ENCODE assay signal across 1 cellular context in the genomic region with DNA sequence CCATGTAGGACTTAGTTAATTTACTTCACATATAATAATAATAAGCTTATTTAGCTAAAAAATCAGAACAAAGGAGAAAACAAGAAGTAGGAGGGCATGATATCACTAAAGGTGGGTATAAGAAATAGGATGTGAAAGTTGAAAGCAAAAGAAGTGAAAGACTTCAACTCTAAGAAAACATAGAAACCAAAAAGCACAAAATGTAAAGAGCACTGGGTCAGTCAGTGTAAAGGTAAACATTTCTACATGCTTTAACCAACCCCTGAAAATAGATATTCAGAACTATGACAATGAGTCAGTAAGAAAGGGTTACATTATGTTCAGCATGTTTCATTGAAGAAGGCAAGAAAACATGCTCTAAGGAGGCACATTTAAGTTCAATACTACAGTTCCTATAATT.
TF ChIP-seq lines count a peak whose summit lies in the region.

No MANE protein-coding gene starts in this region.

TF ChIP-seq in GM12878, 131 proteins besides CTCF, POLR2A, EP300 and RAD21 (continued from another document):
- TF ChIP-seq HDAC6 (IDR thresholded peaks at IDR 0.05; ENCODE audit: unreplicated experiment) (no peak), ZNF24 (IDR thresholded peaks at IDR 0.05) (peak; percentile 52; the same call in 1 of the 2 replicates), ATF7 (IDR thresholded peaks at IDR 0.05; ENCODE audit: low read depth) (peak; percentile 82), NFIC (IDR thresholded peaks at IDR 0.05; ENCODE audit: low read depth, low read length) (peak; percentile 70), POLR2AphosphoS5 (IDR thresholded peaks at IDR 0.05; ENCODE audit: low read length) (no peak), CREM (IDR thresholded peaks at IDR 0.05; ENCODE audit: low read depth) (peak; percentile 27; the same call in 1 of the 2 replicates), ZNF217 (IDR thresholded peaks at IDR 0.05) (peak; percentile 66; the same call in 1 of the 2 replicates), DPF2 (IDR thresholded peaks at IDR 0.05) (peak; percentile 72; the same call in 1 of the 2 replicates), SMAD5 (IDR thresholded peaks at IDR 0.05; ENCODE audit: low read depth) (no peak), NR2C1 (IDR thresholded peaks at IDR 0.05) (no peak), ZZZ3 (IDR thresholded peaks at IDR 0.05; ENCODE audit: control insufficient read depth, insufficient read length, low read depth) (no peak), BMI1 (IDR thresholded peaks at IDR 0.05; ENCODE audit: borderline replicate concordance) (peak; percentile 13; the same call in 1 of the 2 replicates), CREB1 (IDR thresholded peaks at IDR 0.05; ENCODE audit: low read depth) (no peak), MYC (IDR thresholded peaks at IDR 0.05; ENCODE audit: insufficient read depth, insufficient read length, insufficient replicate concordance, low read length, severe bottlenecking) (no peak), FOS (IDR thresholded peaks at IDR 0.05; ENCODE audit: borderline replicate concordance, extremely low read depth, insufficient read length) (no peak), SPI1 (IDR thresholded peaks at IDR 0.05; ENCODE audit: borderline replicate concordance, insufficient read depth, low read depth, low read length) (peak; percentile 78), CBFB (IDR thresholded peaks at IDR 0.05; ENCODE audit: low read depth) (no peak), MEF2B (IDR thresholded peaks at IDR 0.05; ENCODE audit: partially characterized antibody, poor library complexity, severe bottlenecking) (peak; percentile 74), MYB (IDR thresholded peaks at IDR 0.05; ENCODE audit: borderline replicate concordance, low read depth, low read length) (no peak), NBN (IDR thresholded peaks at IDR 0.05) (0 out of 2 replicates have a peak, but pooled peaks have one; percentile 37), SUZ12 (IDR thresholded peaks at IDR 0.05; ENCODE audit: unreplicated experiment) (no peak), RUNX3 (IDR thresholded peaks at IDR 0.05; ENCODE audit: low read length) (peak; percentile 41), KAT2A (conservative IDR thresholded peaks at IDR 0.05; ENCODE audit: control insufficient read depth, low read depth, low read length) (no peak), MEF2A (IDR thresholded peaks at IDR 0.05; ENCODE audit: insufficient read depth, low read depth, low read length) (0 out of 2 replicates have a peak, but pooled peaks have one; percentile 61)
- TF ChIP-seq, protein P1, sequence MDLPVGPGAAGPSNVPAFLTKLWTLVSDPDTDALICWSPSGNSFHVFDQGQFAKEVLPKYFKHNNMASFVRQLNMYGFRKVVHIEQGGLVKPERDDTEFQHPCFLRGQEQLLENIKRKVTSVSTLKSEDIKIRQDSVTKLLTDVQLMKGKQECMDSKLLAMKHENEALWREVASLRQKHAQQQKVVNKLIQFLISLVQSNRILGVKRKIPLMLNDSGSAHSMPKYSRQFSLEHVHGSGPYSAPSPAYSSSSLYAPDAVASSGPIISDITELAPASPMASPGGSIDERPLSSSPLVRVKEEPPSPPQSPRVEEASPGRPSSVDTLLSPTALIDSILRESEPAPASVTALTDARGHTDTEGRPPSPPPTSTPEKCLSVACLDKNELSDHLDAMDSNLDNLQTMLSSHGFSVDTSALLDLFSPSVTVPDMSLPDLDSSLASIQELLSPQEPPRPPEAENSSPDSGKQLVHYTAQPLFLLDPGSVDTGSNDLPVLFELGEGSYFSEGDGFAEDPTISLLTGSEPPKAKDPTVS (IDR thresholded peaks at IDR 0.05; ENCODE audit: low read depth, low read length): no peak
- TF ChIP-seq, protein P2, sequence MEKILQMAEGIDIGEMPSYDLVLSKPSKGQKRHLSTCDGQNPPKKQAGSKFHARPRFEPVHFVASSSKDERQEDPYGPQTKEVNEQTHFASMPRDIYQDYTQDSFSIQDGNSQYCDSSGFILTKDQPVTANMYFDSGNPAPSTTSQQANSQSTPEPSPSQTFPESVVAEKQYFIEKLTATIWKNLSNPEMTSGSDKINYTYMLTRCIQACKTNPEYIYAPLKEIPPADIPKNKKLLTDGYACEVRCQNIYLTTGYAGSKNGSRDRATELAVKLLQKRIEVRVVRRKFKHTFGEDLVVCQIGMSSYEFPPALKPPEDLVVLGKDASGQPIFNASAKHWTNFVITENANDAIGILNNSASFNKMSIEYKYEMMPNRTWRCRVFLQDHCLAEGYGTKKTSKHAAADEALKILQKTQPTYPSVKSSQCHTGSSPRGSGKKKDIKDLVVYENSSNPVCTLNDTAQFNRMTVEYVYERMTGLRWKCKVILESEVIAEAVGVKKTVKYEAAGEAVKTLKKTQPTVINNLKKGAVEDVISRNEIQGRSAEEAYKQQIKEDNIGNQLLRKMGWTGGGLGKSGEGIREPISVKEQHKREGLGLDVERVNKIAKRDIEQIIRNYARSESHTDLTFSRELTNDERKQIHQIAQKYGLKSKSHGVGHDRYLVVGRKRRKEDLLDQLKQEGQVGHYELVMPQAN (conservative IDR thresholded peaks at IDR 0.05): no peak
- TF ChIP-seq, protein P3, sequence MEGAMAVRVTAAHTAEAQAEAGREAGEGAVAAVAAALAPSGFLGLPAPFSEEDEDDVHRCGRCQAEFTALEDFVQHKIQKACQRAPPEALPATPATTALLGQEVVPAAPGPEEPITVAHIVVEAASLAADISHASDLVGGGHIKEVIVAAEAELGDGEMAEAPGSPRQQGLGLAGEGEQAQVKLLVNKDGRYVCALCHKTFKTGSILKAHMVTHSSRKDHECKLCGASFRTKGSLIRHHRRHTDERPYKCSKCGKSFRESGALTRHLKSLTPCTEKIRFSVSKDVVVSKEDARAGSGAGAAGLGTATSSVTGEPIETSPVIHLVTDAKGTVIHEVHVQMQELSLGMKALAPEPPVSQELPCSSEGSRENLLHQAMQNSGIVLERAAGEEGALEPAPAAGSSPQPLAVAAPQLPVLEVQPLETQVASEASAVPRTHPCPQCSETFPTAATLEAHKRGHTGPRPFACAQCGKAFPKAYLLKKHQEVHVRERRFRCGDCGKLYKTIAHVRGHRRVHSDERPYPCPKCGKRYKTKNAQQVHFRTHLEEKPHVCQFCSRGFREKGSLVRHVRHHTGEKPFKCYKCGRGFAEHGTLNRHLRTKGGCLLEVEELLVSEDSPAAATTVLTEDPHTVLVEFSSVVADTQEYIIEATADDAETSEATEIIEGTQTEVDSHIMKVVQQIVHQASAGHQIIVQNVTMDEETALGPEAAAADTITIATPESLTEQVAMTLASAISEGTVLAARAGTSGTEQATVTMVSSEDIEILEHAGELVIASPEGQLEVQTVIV (IDR thresholded peaks at IDR 0.05; ENCODE audit: borderline replicate concordance, partially characterized antibody): no peak
- TF ChIP-seq, protein P4, sequence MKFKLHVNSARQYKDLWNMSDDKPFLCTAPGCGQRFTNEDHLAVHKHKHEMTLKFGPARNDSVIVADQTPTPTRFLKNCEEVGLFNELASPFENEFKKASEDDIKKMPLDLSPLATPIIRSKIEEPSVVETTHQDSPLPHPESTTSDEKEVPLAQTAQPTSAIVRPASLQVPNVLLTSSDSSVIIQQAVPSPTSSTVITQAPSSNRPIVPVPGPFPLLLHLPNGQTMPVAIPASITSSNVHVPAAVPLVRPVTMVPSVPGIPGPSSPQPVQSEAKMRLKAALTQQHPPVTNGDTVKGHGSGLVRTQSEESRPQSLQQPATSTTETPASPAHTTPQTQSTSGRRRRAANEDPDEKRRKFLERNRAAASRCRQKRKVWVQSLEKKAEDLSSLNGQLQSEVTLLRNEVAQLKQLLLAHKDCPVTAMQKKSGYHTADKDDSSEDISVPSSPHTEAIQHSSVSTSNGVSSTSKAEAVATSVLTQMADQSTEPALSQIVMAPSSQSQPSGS (IDR thresholded peaks at IDR 0.05; ENCODE audit: low read length): peak; percentile 70; the same call in 1 of the 2 replicates
- TF ChIP-seq, protein P5, sequence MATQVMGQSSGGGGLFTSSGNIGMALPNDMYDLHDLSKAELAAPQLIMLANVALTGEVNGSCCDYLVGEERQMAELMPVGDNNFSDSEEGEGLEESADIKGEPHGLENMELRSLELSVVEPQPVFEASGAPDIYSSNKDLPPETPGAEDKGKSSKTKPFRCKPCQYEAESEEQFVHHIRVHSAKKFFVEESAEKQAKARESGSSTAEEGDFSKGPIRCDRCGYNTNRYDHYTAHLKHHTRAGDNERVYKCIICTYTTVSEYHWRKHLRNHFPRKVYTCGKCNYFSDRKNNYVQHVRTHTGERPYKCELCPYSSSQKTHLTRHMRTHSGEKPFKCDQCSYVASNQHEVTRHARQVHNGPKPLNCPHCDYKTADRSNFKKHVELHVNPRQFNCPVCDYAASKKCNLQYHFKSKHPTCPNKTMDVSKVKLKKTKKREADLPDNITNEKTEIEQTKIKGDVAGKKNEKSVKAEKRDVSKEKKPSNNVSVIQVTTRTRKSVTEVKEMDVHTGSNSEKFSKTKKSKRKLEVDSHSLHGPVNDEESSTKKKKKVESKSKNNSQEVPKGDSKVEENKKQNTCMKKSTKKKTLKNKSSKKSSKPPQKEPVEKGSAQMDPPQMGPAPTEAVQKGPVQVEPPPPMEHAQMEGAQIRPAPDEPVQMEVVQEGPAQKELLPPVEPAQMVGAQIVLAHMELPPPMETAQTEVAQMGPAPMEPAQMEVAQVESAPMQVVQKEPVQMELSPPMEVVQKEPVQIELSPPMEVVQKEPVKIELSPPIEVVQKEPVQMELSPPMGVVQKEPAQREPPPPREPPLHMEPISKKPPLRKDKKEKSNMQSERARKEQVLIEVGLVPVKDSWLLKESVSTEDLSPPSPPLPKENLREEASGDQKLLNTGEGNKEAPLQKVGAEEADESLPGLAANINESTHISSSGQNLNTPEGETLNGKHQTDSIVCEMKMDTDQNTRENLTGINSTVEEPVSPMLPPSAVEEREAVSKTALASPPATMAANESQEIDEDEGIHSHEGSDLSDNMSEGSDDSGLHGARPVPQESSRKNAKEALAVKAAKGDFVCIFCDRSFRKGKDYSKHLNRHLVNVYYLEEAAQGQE (IDR thresholded peaks at IDR 0.05; ENCODE audit: low read depth, low read length): no peak
- TF ChIP-seq, protein P6, sequence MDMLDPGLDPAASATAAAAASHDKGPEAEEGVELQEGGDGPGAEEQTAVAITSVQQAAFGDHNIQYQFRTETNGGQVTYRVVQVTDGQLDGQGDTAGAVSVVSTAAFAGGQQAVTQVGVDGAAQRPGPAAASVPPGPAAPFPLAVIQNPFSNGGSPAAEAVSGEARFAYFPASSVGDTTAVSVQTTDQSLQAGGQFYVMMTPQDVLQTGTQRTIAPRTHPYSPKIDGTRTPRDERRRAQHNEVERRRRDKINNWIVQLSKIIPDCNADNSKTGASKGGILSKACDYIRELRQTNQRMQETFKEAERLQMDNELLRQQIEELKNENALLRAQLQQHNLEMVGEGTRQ (IDR thresholded peaks at IDR 0.05; ENCODE audit: borderline replicate concordance, low read depth, low read length): no peak
- TF ChIP-seq, protein P7, sequence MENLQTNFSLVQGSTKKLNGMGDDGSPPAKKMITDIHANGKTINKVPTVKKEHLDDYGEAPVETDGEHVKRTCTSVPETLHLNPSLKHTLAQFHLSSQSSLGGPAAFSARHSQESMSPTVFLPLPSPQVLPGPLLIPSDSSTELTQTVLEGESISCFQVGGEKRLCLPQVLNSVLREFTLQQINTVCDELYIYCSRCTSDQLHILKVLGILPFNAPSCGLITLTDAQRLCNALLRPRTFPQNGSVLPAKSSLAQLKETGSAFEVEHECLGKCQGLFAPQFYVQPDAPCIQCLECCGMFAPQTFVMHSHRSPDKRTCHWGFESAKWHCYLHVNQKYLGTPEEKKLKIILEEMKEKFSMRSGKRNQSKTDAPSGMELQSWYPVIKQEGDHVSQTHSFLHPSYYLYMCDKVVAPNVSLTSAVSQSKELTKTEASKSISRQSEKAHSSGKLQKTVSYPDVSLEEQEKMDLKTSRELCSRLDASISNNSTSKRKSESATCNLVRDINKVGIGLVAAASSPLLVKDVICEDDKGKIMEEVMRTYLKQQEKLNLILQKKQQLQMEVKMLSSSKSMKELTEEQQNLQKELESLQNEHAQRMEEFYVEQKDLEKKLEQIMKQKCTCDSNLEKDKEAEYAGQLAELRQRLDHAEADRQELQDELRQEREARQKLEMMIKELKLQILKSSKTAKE (IDR thresholded peaks at IDR 0.05; ENCODE audit: low read depth, poor library complexity, severe bottlenecking): peak; percentile 37
- TF ChIP-seq, protein P8, sequence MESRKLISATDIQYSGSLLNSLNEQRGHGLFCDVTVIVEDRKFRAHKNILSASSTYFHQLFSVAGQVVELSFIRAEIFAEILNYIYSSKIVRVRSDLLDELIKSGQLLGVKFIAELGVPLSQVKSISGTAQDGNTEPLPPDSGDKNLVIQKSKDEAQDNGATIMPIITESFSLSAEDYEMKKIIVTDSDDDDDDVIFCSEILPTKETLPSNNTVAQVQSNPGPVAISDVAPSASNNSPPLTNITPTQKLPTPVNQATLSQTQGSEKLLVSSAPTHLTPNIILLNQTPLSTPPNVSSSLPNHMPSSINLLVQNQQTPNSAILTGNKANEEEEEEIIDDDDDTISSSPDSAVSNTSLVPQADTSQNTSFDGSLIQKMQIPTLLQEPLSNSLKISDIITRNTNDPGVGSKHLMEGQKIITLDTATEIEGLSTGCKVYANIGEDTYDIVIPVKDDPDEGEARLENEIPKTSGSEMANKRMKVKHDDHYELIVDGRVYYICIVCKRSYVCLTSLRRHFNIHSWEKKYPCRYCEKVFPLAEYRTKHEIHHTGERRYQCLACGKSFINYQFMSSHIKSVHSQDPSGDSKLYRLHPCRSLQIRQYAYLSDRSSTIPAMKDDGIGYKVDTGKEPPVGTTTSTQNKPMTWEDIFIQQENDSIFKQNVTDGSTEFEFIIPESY (IDR thresholded peaks at IDR 0.05): no peak
